In genomic region chr3:9970020-9970652, GRCh38 we compare ENCODE assay signal across 16 cellular contexts. TPM values are rescaled to one million over a fixed set of nuclear protein-coding genes. Genes with fewer than 3 reads are reported as not detected.
DNase-seq lines count a peak whose midpoint lies in the region; ATAC-seq and TF ChIP-seq lines count a peak whose summit lies in the region.
"Had no signal": no experiment of that assay in that cellular context is flagged by ENCODE, and none has a peak within 500 bp of the region (broad histone marks: within the 10 kb centered on the region; RNA-seq: fewer than 3 reads in every experiment).

No MANE protein-coding gene starts in this region.

- no peaks in the 10 kb centered on the region for H3K4me1 Mint-ChIP-seq in immature natural killer cell
- H3K4me1 Mint-ChIP-seq: naive thymus-derived CD4-positive, alpha-beta T cell had no signal

- H3K4me1 ChIP-seq in GM23248 (ENCODE audit: insufficient read depth) (peaks cover 27% of the 10 kb centered on the region), skeletal muscle satellite cell (ENCODE audit: control insufficient read depth, insufficient read depth, low read length) (peaks cover 20% of the 10 kb centered on the region), right lobe of liver (no peaks in the 10 kb centered on the region)

- H3K4me2 ChIP-seq in GM23248 (ENCODE audit: unreplicated experiment): peak overlapping the region; percentile 64
- H3K4me2 ChIP-seq in skeletal muscle satellite cell (ENCODE audit: low read length): peak overlapping the region; percentile 56

- peaks cover 32% of the 10 kb centered on the region for H3F3A ChIP-seq in GM23248 (ENCODE audit: insufficient read depth)

- no peaks in the 10 kb centered on the region for H4K20me1 ChIP-seq in GM23248 (ENCODE audit: insufficient read depth)

- no peak for ATAC-seq in right lobe of liver
- ATAC-seq: activated T-helper 17 cell treated with anti-CD3 and anti-CD28 coated beads, Interleukin-2, amount 50 U/mL, for 72 hours; naive thymus-derived CD4-positive, alpha-beta T cell had no signal

- H3K36me3 Mint-ChIP-seq in immature natural killer cell: peaks cover 23 to 56% (median 24%) of the 10 kb centered on the region in 3 donors

- H3K9me3 ChIP-seq in GM23248 (ENCODE audit: low read depth) (no peaks in the 10 kb centered on the region), skeletal muscle satellite cell (replicated peaks; ENCODE audit: low read length) (no peaks in the 10 kb centered on the region), right lobe of liver (no peaks in the 10 kb centered on the region)
- H3K9me3 ChIP-seq: thoracic aorta had no signal

- 31 to 42% methylated on average over 3 of the region's 3 CpGs for WGBS in GM23248 (ENCODE audit: low coverage in 1 of 2, low lambda C conversion rate in 2 of 2, missing lambda C conversion rate in 2 of 2), 2 experiments
- 67% methylated on average over 3 of the region's 3 CpGs for WGBS in right lobe of liver (ENCODE audit: insufficient coverage, low coverage, low lambda C conversion rate, missing lambda C conversion rate)

- H3K9me3 Mint-ChIP-seq in immature natural killer cell: no peaks in the 10 kb centered on the region
- H3K9me3 Mint-ChIP-seq: activated T-helper 17 cell treated with anti-CD3 and anti-CD28 coated beads, Interleukin-2, amount 50 U/mL, for 72 hours; naive thymus-derived CD4-positive, alpha-beta T cell had no signal

- H3K4me3 Mint-ChIP-seq in immature natural killer cell: no peak overlapping the region
- H3K4me3 Mint-ChIP-seq: activated T-helper 17 cell treated with anti-CD3 and anti-CD28 coated beads, Interleukin-2, amount 50 U/mL, for 72 hours; naive thymus-derived CD4-positive, alpha-beta T cell had no signal

- peaks cover 53% of the 10 kb centered on the region for H3K36me3 ChIP-seq in GM23248 (ENCODE audit: low read depth)
- H3K36me3 ChIP-seq in skeletal muscle satellite cell (ENCODE audit: insufficient read depth, low read length): peaks cover 55% of the 10 kb centered on the region
- peaks cover 6 to 66% (median 14%) of the 10 kb centered on the region in 4 donors for H3K36me3 ChIP-seq in right lobe of liver

- no peak overlapping the region for H2AFZ ChIP-seq in GM23248

- no peak for TF ChIP-seq CTCF in VCaP (conservative IDR thresholded peaks at IDR 0.05)
- TF ChIP-seq CTCF in fibroblast of mammary gland (conservative IDR thresholded peaks at IDR 0.05; ENCODE audit: control insufficient read depth, insufficient read depth, low read depth, low read length): no peak
- TF ChIP-seq CTCF in right lobe of liver (IDR thresholded peaks at IDR 0.05): no peak

- H3K79me2 ChIP-seq in GM23248 (ENCODE audit: insufficient read depth): 0 out of 2 replicates have a peak, but pooled peaks cover 3% of the 10 kb centered on the region

- no peaks in the 10 kb centered on the region for H3K27me3 ChIP-seq in GM23248 (replicated peaks; ENCODE audit: insufficient read depth)
- H3K27me3 ChIP-seq in skeletal muscle satellite cell (ENCODE audit: control insufficient read depth, insufficient read depth, low read length): no peaks in the 10 kb centered on the region
- no peaks in the 10 kb centered on the region for H3K27me3 ChIP-seq in right lobe of liver
- H3K27me3 ChIP-seq: cardiac muscle cell had no signal

- intact Hi-C loops in right lobe of liver (cut with DNase I): no loop called here

- no peaks in the 10 kb centered on the region for H3K9me2 ChIP-seq in GM23248 (ENCODE audit: insufficient read depth)

- H3K9ac ChIP-seq in GM23248 (peak overlapping the region; percentile 47), skeletal muscle satellite cell (ENCODE audit: low read depth, low read length) (peak overlapping the region; percentile 46)

- H3K4me3 ChIP-seq in GM23248 (peak overlapping the region; percentile 25; the same call in 1 of the 2 replicates), fibroblast of mammary gland (ENCODE audit: control insufficient read depth, low read depth, low read length) (no peak overlapping the region), skeletal muscle satellite cell (ENCODE audit: low read length) (no peak overlapping the region), right lobe of liver (no peak overlapping the region)
- H3K4me3 ChIP-seq: cardiac muscle cell, thoracic aorta had no signal

- TF ChIP-seq POLR2A in right lobe of liver (IDR thresholded peaks at IDR 0.05): no peak

- peak overlapping the region; percentile 83 for H3K27ac ChIP-seq in GM23248
- H3K27ac ChIP-seq in VCaP: peak overlapping the region; percentile 87
- H3K27ac ChIP-seq in right lobe of liver: no peak overlapping the region
- H3K27ac ChIP-seq: cardiac muscle cell, thoracic aorta had no signal

- DNase-seq in GM23248 (peak; percentile 87), fibroblast of mammary gland (ENCODE audit: low read depth) (peak; percentile 75), right lobe of liver (no peak), UCSD-AML1 (lab: John Stamatoyannopoulos, UW; ENCODE audit: unreplicated experiment) (no peak), immature natural killer cell (no peak)
- no peak for DNase-seq in activated naive CD4-positive, alpha-beta T cell treated with anti-CD3 and anti-CD28 coated beads, Interleukin-2, amount 50 U/mL, for 16 hours
- DNase-seq: activated CD4-positive, alpha-beta T cell treated with anti-CD3 and anti-CD28 coated beads for 48 hours; erythroblast; naive thymus-derived CD4-positive, alpha-beta T cell; NCI-H2081; NCI-H82 had no signal

- no peak overlapping the region for H3K27ac Mint-ChIP-seq in immature natural killer cell
- H3K27ac Mint-ChIP-seq: activated T-helper 17 cell treated with anti-CD3 and anti-CD28 coated beads, Interleukin-2, amount 50 U/mL, for 72 hours had no signal

- in situ Hi-C loops in GM23248 (cut with MboI): no loop called here

- H3K27me3 Mint-ChIP-seq in immature natural killer cell (ENCODE audit: low read depth in 3 of 3): no peaks in the 10 kb centered on the region
- H3K27me3 Mint-ChIP-seq: activated T-helper 17 cell treated with anti-CD3 and anti-CD28 coated beads, Interleukin-2, amount 50 U/mL, for 72 hours; naive thymus-derived CD4-positive, alpha-beta T cell had no signal

RNA-seq across cellular contexts. Expression of gene EMC3, which starts 16.5 kb away (rescaled TPM):
- 44.3 and 130 TPM in 2 replicates for total RNA-seq in GM23248 (2014; rRNA removed; shearing (Covaris generic))
- polyA plus RNA-seq in GM23248 (2016; fragmentation: Nextera tagmentation; extraction: Ambion mirVana): 139 and 154 TPM in 2 replicates
- total RNA-seq in skeletal muscle satellite cell (2012; rRNA removed): 61.3 and 64.0 TPM in 2 replicates
- 10 to 100 TPM; 37.3 to 67.9 (median 51.2) TPM for total RNA-seq in right lobe of liver
- 100 to 1,000 TPM in 1 of 3 donors, 10 to 100 TPM in 2; 85.7 to 107 (median 89.0) TPM for polyA plus RNA-seq in immature natural killer cell

RNA-seq across cellular contexts. Expression of gene PRRT3, which starts 17.9 kb away (rescaled TPM):
- total RNA-seq in GM23248 (2014; rRNA removed; shearing (Covaris generic)): 2.9 and 7.5 TPM in 2 replicates
- polyA plus RNA-seq in GM23248 (2016; fragmentation: Nextera tagmentation; extraction: Ambion mirVana) (4.3 and 4.5 TPM in 2 replicates), immature natural killer cell (1 to 10 TPM in 2 of 3 donors, under 1 TPM in 1; 0.32 to 3.4 (median 1.8) TPM)
- total RNA-seq in skeletal muscle satellite cell (2012; rRNA removed): 1.7 and 3.8 TPM in 2 replicates
- under 1 TPM; 0.19 to 0.92 (median 0.35) TPM for total RNA-seq in right lobe of liver

RNA-seq across cellular contexts. Expression of gene CRELD1, which starts 36.5 kb away (rescaled TPM):
- 18.2 and 29.5 TPM in 2 replicates for total RNA-seq in GM23248 (2014; rRNA removed; shearing (Covaris generic))
- polyA plus RNA-seq in GM23248 (2016; fragmentation: Nextera tagmentation; extraction: Ambion mirVana) (19.2 and 19.9 TPM in 2 replicates), immature natural killer cell (10 to 100 TPM; 38.9 to 67.8 (median 51.3) TPM)
- 6.8 and 13.7 TPM in 2 replicates for total RNA-seq in skeletal muscle satellite cell (2012; rRNA removed)
- total RNA-seq in right lobe of liver: 10 to 100 TPM; 22.4 to 43.5 (median 30.5) TPM

RNA-seq across cellular contexts. Expression of gene IL17RC, which starts 53.2 kb away (rescaled TPM):
- 41.8 and 49.4 TPM in 2 replicates for total RNA-seq in GM23248 (2014; rRNA removed; shearing (Covaris generic))
- polyA plus RNA-seq in GM23248 (2016; fragmentation: Nextera tagmentation; extraction: Ambion mirVana) (20.5 and 25.3 TPM in 2 replicates), immature natural killer cell (10 to 100 TPM in 2 of 3 donors, 1 to 10 TPM in 1; 1.7 to 16.5 (median 12.6) TPM)
- total RNA-seq in skeletal muscle satellite cell (2012; rRNA removed): 121 and 264 TPM in 2 replicates
- total RNA-seq in right lobe of liver: 10 to 100 TPM; 19.5 to 53.4 (median 40.1) TPM

RNA-seq across cellular contexts. Expression of gene FANCD2, which starts 56.1 kb away (rescaled TPM):
- total RNA-seq in GM23248 (2014; rRNA removed; shearing (Covaris generic)): 6.1 and 7.0 TPM in 2 replicates
- polyA plus RNA-seq in GM23248 (2016; fragmentation: Nextera tagmentation; extraction: Ambion mirVana) (3.8 and 4.4 TPM in 2 replicates), immature natural killer cell (1 to 10 TPM; 2.4 to 4.0 (median 2.8) TPM)
- total RNA-seq in skeletal muscle satellite cell (2012; rRNA removed): 15.7 and 16.5 TPM in 2 replicates
- total RNA-seq in right lobe of liver: 1 to 10 TPM in 4 of 6 experiments, under 1 TPM in 2; 0.40 to 4.8 (median 1.8) TPM

Comparison
In these comparisons a context has a peak if more than half of its experiments do, and no peak if none do; other contexts are left out.
1. DNase-seq: peak in GM23248 (single experiment) and fibroblast of mammary gland (single experiment); none in activated naive CD4-positive, alpha-beta T cell treated with anti-CD3 and anti-CD28 coated beads, Interleukin-2, amount 50 U/mL, for 16 hours (single experiment), right lobe of liver (0 of 3), UCSD-AML1 (single experiment) and immature natural killer cell (0 of 3).
2. H3K27ac ChIP-seq: peak in GM23248 (single experiment) and VCaP (single experiment); none in right lobe of liver (0 of 3).